20 cellular contexts compared by ENCODE assay signal in genomic region chr2:240412211-240412830, GRCh38. TPM values are rescaled to one million over a fixed set of nuclear protein-coding genes. Genes with fewer than 3 reads are reported as not detected.
DNase-seq lines count a peak whose midpoint lies in the region; ATAC-seq and TF ChIP-seq lines count a peak whose summit lies in the region.
"Had no signal": no experiment of that assay in that cellular context is flagged by ENCODE, and none has a peak within 500 bp of the region (broad histone marks: within the 10 kb centered on the region; RNA-seq: fewer than 3 reads in every experiment).

No MANE protein-coding gene starts in this region.

- peak; percentile 11 for DNase-seq in activated T-cell treated with anti-CD3 and anti-CD28 coated beads, Interleukin-2, amount 50 U/mL, for 24 hours
- no peak for DNase-seq in activated T-cell treated with anti-CD3 and anti-CD28 coated beads, Interleukin-2, amount 50 U/mL, for 72 hours
- DNase-seq in ecto neural progenitor cell (ENCODE audit: low spot score), result peak; percentile 72
- peak; percentile 10 for DNase-seq in natural killer cell
- peak; percentile 12 to 65 for DNase-seq in tibial artery
- DNase-seq in NCI-H526 treated with DMSO at 0.1 percent for 48 hours (lab: John Stamatoyannopoulos, UW), result no peak
- no peak for DNase-seq in SW480 (ENCODE audit: low spot score)
- DNase-seq: activated naive CD8-positive, alpha-beta T cell treated with anti-CD3 and anti-CD28 coated beads, Interleukin-2, amount 10 ng/mL, durations not matched to agents 7 days and 5 days; NCI-H1417; NCI-H446; OCI-M1; SW 1271 had no signal

- no peak for TF ChIP-seq CTCF in natural killer cell (IDR thresholded peaks at IDR 0.05)
- TF ChIP-seq CTCF in tibial artery (IDR thresholded peaks at IDR 0.05), result no peak

- H3K4me3 Mint-ChIP-seq in activated T-cell treated with anti-CD3 and anti-CD28 coated beads, Interleukin-2, amount 50 U/mL, for 24 hours, result no peak overlapping the region
- H3K4me3 Mint-ChIP-seq in activated T-cell treated with anti-CD3 and anti-CD28 coated beads, Interleukin-2, amount 50 U/mL, for 72 hours, result no peak overlapping the region
- H3K4me3 Mint-ChIP-seq in natural killer cell, result no peak overlapping the region
- H3K4me3 Mint-ChIP-seq: activated naive CD8-positive, alpha-beta T cell treated with anti-CD3 and anti-CD28 coated beads, Interleukin-2, amount 10 ng/mL, durations not matched to agents 7 days and 5 days; central memory CD8-positive, alpha-beta T cell had no signal

- H3K27ac ChIP-seq in tibial artery, result no peak overlapping the region
- H3K27ac ChIP-seq: A549, gastroesophageal sphincter, KMS-11, VCaP had no signal

- H3K27ac Mint-ChIP-seq in activated T-cell treated with anti-CD3 and anti-CD28 coated beads, Interleukin-2, amount 50 U/mL, for 24 hours, result no peak overlapping the region
- no peak overlapping the region for H3K27ac Mint-ChIP-seq in activated T-cell treated with anti-CD3 and anti-CD28 coated beads, Interleukin-2, amount 50 U/mL, for 72 hours
- H3K27ac Mint-ChIP-seq in natural killer cell, result no peak overlapping the region
- H3K27ac Mint-ChIP-seq: activated naive CD8-positive, alpha-beta T cell treated with anti-CD3 and anti-CD28 coated beads, Interleukin-2, amount 10 ng/mL, durations not matched to agents 7 days and 5 days; progenitor cell of endocrine pancreas had no signal

- no peaks in the 10 kb centered on the region for H3K36me3 Mint-ChIP-seq in activated T-cell treated with anti-CD3 and anti-CD28 coated beads, Interleukin-2, amount 50 U/mL, for 24 hours (ENCODE audit: low read depth)
- no peaks in the 10 kb centered on the region for H3K36me3 Mint-ChIP-seq in activated T-cell treated with anti-CD3 and anti-CD28 coated beads, Interleukin-2, amount 50 U/mL, for 72 hours (ENCODE audit: insufficient read depth in 2 of 2)
- no peaks in the 10 kb centered on the region for H3K36me3 Mint-ChIP-seq in natural killer cell
- H3K36me3 Mint-ChIP-seq: activated naive CD8-positive, alpha-beta T cell treated with anti-CD3 and anti-CD28 coated beads, Interleukin-2, amount 10 ng/mL, durations not matched to agents 7 days and 5 days had no signal

- H3K36me3 ChIP-seq in tibial artery, result no peaks in the 10 kb centered on the region
- H3K36me3 ChIP-seq: gastroesophageal sphincter had no signal

- no peaks in the 10 kb centered on the region for H3K9me3 ChIP-seq in tibial artery
- H3K9me3 ChIP-seq: A549, gastroesophageal sphincter had no signal

- no peaks in the 10 kb centered on the region for H3K9me3 Mint-ChIP-seq in activated T-cell treated with anti-CD3 and anti-CD28 coated beads, Interleukin-2, amount 50 U/mL, for 24 hours
- H3K9me3 Mint-ChIP-seq in activated T-cell treated with anti-CD3 and anti-CD28 coated beads, Interleukin-2, amount 50 U/mL, for 72 hours, result no peaks in the 10 kb centered on the region
- H3K9me3 Mint-ChIP-seq in natural killer cell, result no peaks in the 10 kb centered on the region
- H3K9me3 Mint-ChIP-seq: activated naive CD8-positive, alpha-beta T cell treated with anti-CD3 and anti-CD28 coated beads, Interleukin-2, amount 10 ng/mL, durations not matched to agents 7 days and 5 days; central memory CD8-positive, alpha-beta T cell had no signal

- ATAC-seq in activated T-cell treated with anti-CD3 and anti-CD28 coated beads, Interleukin-2, amount 50 U/mL, for 72 hours (replicated peaks in 1 of 2), result no peak
- ATAC-seq in natural killer cell (no peak), HG02678 (IDR thresholded peaks at IDR 0.05; ENCODE audit: unreplicated experiment) (no peak)
- ATAC-seq: gastroesophageal sphincter, GM12878 had no signal

- H3K4me1 Mint-ChIP-seq in activated T-cell treated with anti-CD3 and anti-CD28 coated beads, Interleukin-2, amount 50 U/mL, for 24 hours (ENCODE audit: low read depth), result no peaks in the 10 kb centered on the region
- H3K4me1 Mint-ChIP-seq in activated T-cell treated with anti-CD3 and anti-CD28 coated beads, Interleukin-2, amount 50 U/mL, for 72 hours (ENCODE audit: low read depth), result no peaks in the 10 kb centered on the region
- H3K4me1 Mint-ChIP-seq in natural killer cell, result no peaks in the 10 kb centered on the region
- H3K4me1 Mint-ChIP-seq: activated naive CD8-positive, alpha-beta T cell treated with anti-CD3 and anti-CD28 coated beads, Interleukin-2, amount 10 ng/mL, durations not matched to agents 7 days and 5 days; central memory CD8-positive, alpha-beta T cell had no signal

- no peaks in the 10 kb centered on the region for H3K27me3 Mint-ChIP-seq in activated T-cell treated with anti-CD3 and anti-CD28 coated beads, Interleukin-2, amount 50 U/mL, for 24 hours
- peaks cover 15% of the 10 kb centered on the region for H3K27me3 Mint-ChIP-seq in activated T-cell treated with anti-CD3 and anti-CD28 coated beads, Interleukin-2, amount 50 U/mL, for 72 hours (ENCODE audit: low read depth)
- peaks cover 10 to 13% of the 10 kb centered on the region in 2 donors for H3K27me3 Mint-ChIP-seq in natural killer cell (ENCODE audit: low read depth in 2 of 2)

- intact Hi-C loops in natural killer cell (cut with micrococcal nuclease) (no loop called here), tibial artery (cut with DNase I; ENCODE audit: low total_unique reads) (no loop called here)

- H3K4me1 ChIP-seq in tibial artery, result no peaks in the 10 kb centered on the region
- H3K4me1 ChIP-seq: A549, gastroesophageal sphincter had no signal

- peaks cover 0 to 11% of the 10 kb centered on the region in 2 donors for H3K27me3 ChIP-seq in tibial artery

- H3K4me3 ChIP-seq in tibial artery, result no peak overlapping the region
- H3K4me3 ChIP-seq: A549, gastroesophageal sphincter, GM12878 had no signal

RNA-seq across cellular contexts. Expression of gene GPC1, which starts 23.1 kb away (rescaled TPM):
- 1 to 10 TPM; 3.2 to 3.6 TPM for total RNA-seq in activated T-cell treated with anti-CD3 and anti-CD28 coated beads, Interleukin-2, amount 50 U/mL, for 72 hours
- 1 to 10 TPM in 1 of 3 donors, under 1 TPM in 2; 0.79 to 1.4 (median 0.94) TPM for total RNA-seq in natural killer cell

Comparison
In these comparisons a context has a peak if more than half of its experiments do, and no peak if none do; other contexts are left out.
1. DNase-seq: peak in activated T-cell treated with anti-CD3 and anti-CD28 coated beads, Interleukin-2, amount 50 U/mL, for 24 hours (single experiment), ecto neural progenitor cell (single experiment), natural killer cell (single experiment) and tibial artery (2 of 2); none in activated T-cell treated with anti-CD3 and anti-CD28 coated beads, Interleukin-2, amount 50 U/mL, for 72 hours (0 of 2), NCI-H526 treated with DMSO at 0.1 percent for 48 hours (single experiment) and SW480 (single experiment).